ENCODE assay signal across 1 cellular context in the genomic region with DNA sequence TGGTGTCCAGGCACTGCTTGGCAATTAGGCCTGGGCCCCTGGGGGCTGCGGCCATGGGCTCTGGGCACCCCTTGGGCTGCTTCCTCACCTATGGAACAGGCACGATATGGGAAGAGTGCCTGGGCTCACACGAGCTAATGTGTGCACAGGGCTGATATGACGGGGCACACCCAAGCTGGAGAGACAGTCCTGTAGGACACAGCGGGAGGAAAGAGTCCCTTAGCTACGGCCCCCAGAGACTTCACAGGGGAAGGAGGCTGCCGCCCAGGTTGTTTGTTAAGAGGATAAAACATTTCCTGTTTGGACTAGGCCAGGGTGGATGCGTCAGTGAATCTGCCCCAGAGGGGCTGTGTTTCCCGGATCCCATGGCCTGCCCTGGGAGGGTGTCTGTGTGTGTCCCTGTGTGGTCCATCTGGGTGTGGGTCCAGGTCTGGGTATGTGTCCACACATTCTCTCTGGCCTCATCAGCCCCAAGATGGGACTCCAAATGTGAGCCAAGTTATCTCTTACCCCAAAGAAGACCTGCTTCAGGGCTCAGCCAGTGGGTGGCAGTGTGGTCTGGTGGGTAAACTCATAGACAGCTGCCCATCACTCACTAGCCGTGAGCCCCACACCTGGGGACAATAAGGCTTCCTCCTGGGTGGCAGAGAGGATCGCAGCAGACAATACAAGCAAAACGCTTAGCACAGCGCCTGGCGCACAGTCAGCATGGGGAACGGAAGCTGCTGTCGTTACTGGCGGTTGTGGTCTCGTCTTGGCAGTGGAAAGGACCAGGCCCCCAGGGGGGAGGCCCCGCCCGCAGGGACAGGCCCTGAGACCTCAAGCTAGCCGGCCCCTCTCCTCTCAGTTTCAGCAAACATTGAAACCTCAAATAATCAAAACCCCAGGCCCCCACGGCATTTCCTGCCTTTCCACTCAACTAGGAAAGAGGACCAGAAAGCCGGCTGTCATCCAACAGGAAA.
TF ChIP-seq lines count a peak whose summit lies in the region.

No MANE protein-coding gene starts in this region.

TF ChIP-seq in GM23338, 12 proteins besides CTCF, POLR2A, EP300 and RAD21 (continued from another document):
- no peak for TF ChIP-seq ZNF462 (CRISPR knock-in tag; IDR thresholded peaks at IDR 0.05)
- no peak for TF ChIP-seq ETS1 (IDR thresholded peaks at IDR 0.05)
- TF ChIP-seq REST (IDR thresholded peaks at IDR 0.05; ENCODE audit: unreplicated experiment), result no peak
- no peak for TF ChIP-seq POLR2AphosphoS5 (IDR thresholded peaks at IDR 0.05; ENCODE audit: low read depth)
- TF ChIP-seq EZH2phosphoT487 (IDR thresholded peaks at IDR 0.05; ENCODE audit: unreplicated experiment), result no peak
- no peak for TF ChIP-seq EZH2 (IDR thresholded peaks at IDR 0.05; ENCODE audit: low read depth, unreplicated experiment)
- no peak for TF ChIP-seq ZNF331 (CRISPR knock-in tag; IDR thresholded peaks at IDR 0.05; ENCODE audit: low read depth)
- no peak for TF ChIP-seq JUNB (IDR thresholded peaks at IDR 0.05; ENCODE audit: unreplicated experiment)
- no peak for TF ChIP-seq NANOG (IDR thresholded peaks at IDR 0.05; ENCODE audit: borderline replicate concordance)
- no peak for TF ChIP-seq STAT1 (IDR thresholded peaks at IDR 0.05; ENCODE audit: unreplicated experiment)
- no peak for TF ChIP-seq CREB1 (CRISPR knock-in tag; IDR thresholded peaks at IDR 0.05; ENCODE audit: low read depth)
